19 cellular contexts compared by ENCODE assay signal in genomic region chr1:9842073-9842711, GRCh38. TPM values are rescaled to one million over a fixed set of nuclear protein-coding genes. Genes with fewer than 3 reads are reported as not detected.
DNase-seq lines count a peak whose midpoint lies in the region; ATAC-seq and TF ChIP-seq lines count a peak whose summit lies in the region.
"Had no signal": no experiment of that assay in that cellular context is flagged by ENCODE, and none has a peak within 500 bp of the region (broad histone marks: within the 10 kb centered on the region; RNA-seq: fewer than 3 reads in every experiment).

No MANE protein-coding gene starts in this region.

- POLR2A ChIA-PET in CD4-positive, alpha-beta memory T cell (lab: Charles Lee; ENCODE audit: partially characterized antibody) = no interaction called here

- H3K36me3 ChIP-seq in BLaER1 treated with 17β-estradiol and CSF1 and Interleukin-3, amounts not matched to agents 10 nM and 100 nM = no peaks in the 10 kb centered on the region
- no peaks in the 10 kb centered on the region for H3K36me3 ChIP-seq in H7 (replicated peaks; ENCODE audit: control insufficient read depth, insufficient read depth, low read length)
- H3K36me3 ChIP-seq in RWPE2 (ENCODE audit: low read depth) = no peaks in the 10 kb centered on the region
- no peaks in the 10 kb centered on the region for H3K36me3 ChIP-seq in ovary
- H3K36me3 ChIP-seq in CD4-positive, alpha-beta memory T cell (ENCODE audit: insufficient read depth, low read length) = no peaks in the 10 kb centered on the region
- H3K36me3 ChIP-seq: BE2C, left lung, right atrium auricular region, upper lobe of right lung had no signal

- H3K27me3 ChIP-seq in BLaER1 treated with 17β-estradiol and CSF1 and Interleukin-3, amounts not matched to agents 10 nM and 100 nM = no peaks in the 10 kb centered on the region
- H3K27me3 ChIP-seq in H7 (ENCODE audit: control insufficient read depth, insufficient read depth, low read length) = no peaks in the 10 kb centered on the region; the same call in 1 of the 2 replicates
- H3K27me3 ChIP-seq in RWPE2 (ENCODE audit: insufficient read depth, poor library complexity, severe bottlenecking) = no peaks in the 10 kb centered on the region
- H3K27me3 ChIP-seq in ovary = no peaks in the 10 kb centered on the region
- no peaks in the 10 kb centered on the region for H3K27me3 ChIP-seq in CD4-positive, alpha-beta memory T cell (ENCODE audit: insufficient read depth, low read length)
- H3K27me3 ChIP-seq: BE2C, left lung, right atrium auricular region, upper lobe of right lung had no signal

- peaks cover 0 to 46% (median 36%) of the 10 kb centered on the region in 10 experiments; a peak in 16 of 20 replicates for H3K4me1 ChIP-seq in BLaER1 treated with 17β-estradiol and CSF1 and Interleukin-3, amounts not matched to agents 10 nM and 100 nM
- H3K4me1 ChIP-seq in RWPE2 (ENCODE audit: insufficient read depth, poor library complexity, severe bottlenecking) (peaks cover 40% of the 10 kb centered on the region), ovary (ENCODE audit: insufficient read depth) (peaks cover 2% of the 10 kb centered on the region)
- H3K4me1 ChIP-seq in CD4-positive, alpha-beta memory T cell (ENCODE audit: insufficient read depth, low read length) = no peaks in the 10 kb centered on the region
- H3K4me1 ChIP-seq: BE2C, left lung, upper lobe of right lung had no signal

- H3K4me1 Mint-ChIP-seq in CD4-positive, alpha-beta memory T cell = no peaks in the 10 kb centered on the region
- H3K4me1 Mint-ChIP-seq: IgD-negative memory B cell, natural killer cell had no signal

- H3K4me3 Mint-ChIP-seq in CD4-positive, alpha-beta memory T cell = no peak overlapping the region
- H3K4me3 Mint-ChIP-seq: IgD-negative memory B cell, natural killer cell had no signal

- H3K9me3 Mint-ChIP-seq in CD4-positive, alpha-beta memory T cell = no peaks in the 10 kb centered on the region
- H3K9me3 Mint-ChIP-seq: activated naive CD4-positive, alpha-beta T cell treated with anti-CD3 and anti-CD28 coated beads, Interleukin-2, amount 50 U/mL, for 72 hours; IgD-negative memory B cell; natural killer cell had no signal

- no peak overlapping the region for H3K4me3 ChIP-seq in BLaER1 treated with 17β-estradiol and CSF1 and Interleukin-3, amounts not matched to agents 10 nM and 100 nM
- H3K4me3 ChIP-seq in H7 (ENCODE audit: insufficient read depth, low read depth, low read length) (no peak overlapping the region), RWPE2 (ENCODE audit: severe bottlenecking) (no peak overlapping the region), ovary (no peak overlapping the region)
- no peak overlapping the region for H3K4me3 ChIP-seq in CD4-positive, alpha-beta memory T cell (ENCODE audit: low read length in 2 of 2)
- H3K4me3 ChIP-seq: GM23248, left lung, right atrium auricular region, upper lobe of right lung had no signal

- H3K36me3 Mint-ChIP-seq in CD4-positive, alpha-beta memory T cell = peaks cover 0 to 4% of the 10 kb centered on the region in 2 donors
- H3K36me3 Mint-ChIP-seq: activated naive CD4-positive, alpha-beta T cell treated with anti-CD3 and anti-CD28 coated beads, Interleukin-2, amount 50 U/mL, for 72 hours; natural killer cell had no signal

- H3K27ac ChIP-seq in BLaER1 treated with 17β-estradiol and CSF1 and Interleukin-3, amounts not matched to agents 10 nM and 100 nM = no peak overlapping the region
- H3K27ac ChIP-seq in RWPE2 (ENCODE audit: poor library complexity, severe bottlenecking) = peak overlapping the region; percentile 98
- no peak overlapping the region for H3K27ac ChIP-seq in ovary
- H3K27ac ChIP-seq in CD4-positive, alpha-beta memory T cell (ENCODE audit: low read depth, low read length) = no peak overlapping the region
- H3K27ac ChIP-seq: GM23248, left lung, upper lobe of right lung had no signal

- no peak for TF ChIP-seq EP300 in ovary (IDR thresholded peaks at IDR 0.05)

- DNase-seq in H7 (peak; percentile 35), RWPE2 (ENCODE audit: low spot score) (peak; percentile 57), iPS-NIHi11 (ENCODE audit: low spot score) (peak; percentile 5), DMS114 treated with DMSO at 0.1 percent for 48 hours (lab: John Stamatoyannopoulos, UW; ENCODE audit: unreplicated experiment) (no peak), ovary (no peak), NCI-H1930 (lab: John Stamatoyannopoulos, UW) (no peak)
- DNase-seq in CD4-positive, alpha-beta memory T cell = no peak
- DNase-seq: activated CD4-positive, CD25-positive, alpha-beta regulatory T cell; BE2C; GM23248; natural killer cell; NCI-H146; stimulated activated CD4-positive, alpha-beta T cell treated with anti-CD3 and anti-CD28 coated beads, Interleukin-4, amount 100 ng/mL, for 24 hours; upper lobe of right lung had no signal

- intact Hi-C loops in ovary (cut with DNase I) = no loop called here
- intact Hi-C loops in CD4-positive, alpha-beta memory T cell (cut with micrococcal nuclease) = no loop called here

- WGBS in ovary, 3 donors = 40 to 44% (median 40%) methylated on average over 7 to 9 of the region's 9 CpGs

- TF ChIP-seq CTCF in RWPE2 (IDR thresholded peaks at IDR 0.05; ENCODE audit: poor library complexity, severe bottlenecking) (no peak), ovary (IDR thresholded peaks at IDR 0.05) (no peak)

- CTCF ChIA-PET in CD4-positive, alpha-beta memory T cell (lab: Charles Lee; ENCODE audit: partially characterized antibody) = no interaction called here

- H3K27me3 Mint-ChIP-seq in CD4-positive, alpha-beta memory T cell = no peaks in the 10 kb centered on the region
- H3K27me3 Mint-ChIP-seq: IgD-negative memory B cell had no signal

- H3K9ac ChIP-seq in BLaER1 treated with 17β-estradiol and CSF1 and Interleukin-3, amounts not matched to agents 10 nM and 100 nM = no peak overlapping the region
- H3K9ac ChIP-seq: GM23248 had no signal

- no peak for TF ChIP-seq POLR2A in ovary (IDR thresholded peaks at IDR 0.05)

- H3K9me3 ChIP-seq in BLaER1 treated with 17β-estradiol and CSF1 and Interleukin-3, amounts not matched to agents 10 nM and 100 nM (replicated peaks in 1 of 11) = no peaks in the 10 kb centered on the region
- no peaks in the 10 kb centered on the region for H3K9me3 ChIP-seq in RWPE2 (ENCODE audit: severe bottlenecking)
- H3K9me3 ChIP-seq in ovary = no peaks in the 10 kb centered on the region
- no peaks in the 10 kb centered on the region for H3K9me3 ChIP-seq in CD4-positive, alpha-beta memory T cell (ENCODE audit: control insufficient read depth in 1 of 2, low read length in 2 of 2)
- H3K9me3 ChIP-seq: BE2C, left lung, right atrium auricular region, upper lobe of right lung had no signal

- H3K4me2 ChIP-seq in BLaER1 treated with 17β-estradiol and CSF1 and Interleukin-3, amounts not matched to agents 10 nM and 100 nM = peak overlapping the region in 8 of 11 experiments; percentile 23 to 61 (median 48); a peak in 12 of 22 replicates

- peaks cover 0 to 9% (median 0%) of the 10 kb centered on the region in 11 experiments; a peak in 1 of 22 replicates for H4K20me1 ChIP-seq in BLaER1 treated with 17β-estradiol and CSF1 and Interleukin-3, amounts not matched to agents 10 nM and 100 nM

- H3K27ac Mint-ChIP-seq in CD4-positive, alpha-beta memory T cell = peak overlapping the region in 1 of 7 donors; percentile 73
- H3K27ac Mint-ChIP-seq: natural killer cell had no signal

- no peak for ATAC-seq in RWPE2 (ENCODE audit: low read depth)
- ATAC-seq: activated naive CD4-positive, alpha-beta T cell treated with anti-CD3 and anti-CD28 coated beads, Interleukin-2, amount 50 U/mL, for 72 hours; natural killer cell had no signal

RNA-seq across cellular contexts. Expression of gene CLSTN1, which starts 18.4 kb away (rescaled TPM):
- 100 and 127 TPM in 2 replicates for total RNA-seq in H7 (2014; rRNA removed; shearing (Covaris generic))
- total RNA-seq in ovary = 100 to 1,000 TPM in 5 of 7 donors, 10 to 100 TPM in 2; 70.5 to 145 (median 119) TPM
- polyA plus RNA-seq in ovary = 100 to 1,000 TPM in 1 of 2 donors, 10 to 100 TPM in 1; 84.3 to 110 TPM
- total RNA-seq in CD4-positive, alpha-beta memory T cell = 100 to 1,000 TPM; 107 to 109 TPM
- polyA plus RNA-seq in CD4-positive, alpha-beta memory T cell = 10 to 100 TPM in 1 of 2 donors, 1 to 10 TPM in 1; 6.9 to 50.9 TPM

Comparison
In these comparisons a context has a peak if more than half of its experiments do, and no peak if none do; other contexts are left out.
1. DNase-seq: peak in H7 (single experiment), RWPE2 (single experiment) and iPS-NIHi11 (single experiment); none in DMS114 treated with DMSO at 0.1 percent for 48 hours (single experiment), ovary (0 of 5), CD4-positive, alpha-beta memory T cell (0 of 5) and NCI-H1930 (0 of 2).